Comparison of ENCODE assay signal across 15 cellular contexts in the genomic region with DNA sequence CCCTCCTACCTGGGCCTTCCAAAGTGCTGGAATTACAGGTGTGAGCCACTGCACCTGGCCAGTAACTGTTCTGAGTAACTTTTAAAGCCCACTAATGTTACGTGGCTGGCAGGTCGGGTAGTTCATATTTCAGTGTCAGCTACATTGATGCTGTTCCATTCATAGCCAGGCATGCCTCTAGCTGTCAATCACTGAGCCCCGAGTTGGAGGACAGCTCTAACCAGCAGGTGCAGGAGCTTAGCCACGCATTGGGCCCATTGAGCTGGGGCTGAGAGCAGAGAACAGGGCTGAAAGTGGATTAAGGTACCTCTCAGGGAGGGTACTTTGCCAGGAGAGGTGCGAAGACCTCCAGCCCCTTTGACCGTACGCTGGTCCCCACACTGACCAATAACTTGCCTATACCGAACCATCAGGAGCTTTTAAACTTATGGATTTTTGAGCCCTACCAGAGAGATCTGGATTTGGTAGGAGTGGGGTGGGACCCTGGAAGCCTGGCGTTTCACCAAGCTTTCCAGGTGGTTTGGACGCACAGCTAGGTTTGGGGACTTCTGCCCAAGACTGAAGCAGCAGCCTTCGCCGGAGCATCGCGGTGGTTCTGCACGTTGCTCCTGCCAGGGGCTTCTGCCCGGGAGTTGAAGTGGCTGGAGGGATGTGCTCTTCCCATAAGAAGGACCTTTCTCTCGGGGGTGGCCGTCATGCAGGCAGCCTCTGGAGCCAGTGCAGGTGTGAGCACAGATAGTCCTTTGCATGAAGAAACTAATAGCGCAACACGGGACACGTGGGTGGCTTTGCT.
A peak's percentile ranks its signal among the peaks of the same experiment; 100 is the strongest.
DNase-seq lines count a peak whose midpoint lies in the region; ATAC-seq and TF ChIP-seq lines count a peak whose summit lies in the region.
"Had no signal": no experiment of that assay in that cellular context is flagged by ENCODE, and none has a peak within 500 bp of the region (broad histone marks: within the 10 kb centered on the region; RNA-seq: fewer than 3 reads in every experiment).

No MANE protein-coding gene starts in this region.

- no peaks in the 10 kb centered on the region for H4K20me1 ChIP-seq in BLaER1

- peaks cover 22% of the 10 kb centered on the region for H3K36me3 ChIP-seq in BLaER1
- peaks cover 2% of the 10 kb centered on the region for H3K36me3 ChIP-seq in H7 (replicated peaks; ENCODE audit: control insufficient read depth, insufficient read depth, low read length)

- H3K27ac ChIP-seq in BLaER1 = peak overlapping the region; percentile 96
- H3K27ac ChIP-seq: SJSA1 had no signal

- H3K27ac Mint-ChIP-seq in chondrocyte (ENCODE audit: unreplicated experiment) (peak overlapping the region; percentile 80), T-cell (no peak overlapping the region)
- H3K27ac Mint-ChIP-seq in stimulated activated memory B cell treated with anti-CD40 and anti-IgM and Interleukin-4, amounts not matched to agents 10 μg/mL and 1 μg/mL and 100 μg/mL, for 72 hours = peak overlapping the region; percentile 35
- H3K27ac Mint-ChIP-seq: HFFc6 had no signal

- H3K27me3 ChIP-seq in BLaER1 = no peaks in the 10 kb centered on the region
- H3K27me3 ChIP-seq in H7 (ENCODE audit: control insufficient read depth, insufficient read depth, low read length) = no peaks in the 10 kb centered on the region
- H3K27me3 ChIP-seq: SJSA1 had no signal

- peak overlapping the region; percentile 92 for H3K4me2 ChIP-seq in BLaER1

- H3K4me3 ChIP-seq in BLaER1 = no peak overlapping the region
- H3K4me3 ChIP-seq in H7 (ENCODE audit: insufficient read depth, low read depth, low read length) = no peak overlapping the region
- H3K4me3 ChIP-seq: SJSA1 had no signal

- H3K9me3 Mint-ChIP-seq in chondrocyte (ENCODE audit: low read depth) = no peaks in the 10 kb centered on the region
- H3K9me3 Mint-ChIP-seq in stimulated activated memory B cell treated with anti-CD40 and anti-IgM and Interleukin-4, amounts not matched to agents 10 μg/mL and 1 μg/mL and 100 μg/mL, for 72 hours = no peaks in the 10 kb centered on the region
- H3K9me3 Mint-ChIP-seq in T-cell = no peaks in the 10 kb centered on the region
- H3K9me3 Mint-ChIP-seq: CD4-positive, alpha-beta memory T cell; HFFc6 had no signal

- no peak for TF ChIP-seq CTCF in chondrocyte (IDR thresholded peaks at IDR 0.05)

- H3K4me1 Mint-ChIP-seq in chondrocyte (ENCODE audit: low read depth) (peaks cover 59% of the 10 kb centered on the region), T-cell (no peaks in the 10 kb centered on the region)
- H3K4me1 Mint-ChIP-seq in stimulated activated memory B cell treated with anti-CD40 and anti-IgM and Interleukin-4, amounts not matched to agents 10 μg/mL and 1 μg/mL and 100 μg/mL, for 72 hours = peaks cover 6% of the 10 kb centered on the region
- H3K4me1 Mint-ChIP-seq: CD4-positive, alpha-beta memory T cell had no signal

- H3K4me3 Mint-ChIP-seq in chondrocyte (ENCODE audit: unreplicated experiment) (no peak overlapping the region), T-cell (no peak overlapping the region)
- no peak overlapping the region for H3K4me3 Mint-ChIP-seq in stimulated activated memory B cell treated with anti-CD40 and anti-IgM and Interleukin-4, amounts not matched to agents 10 μg/mL and 1 μg/mL and 100 μg/mL, for 72 hours
- H3K4me3 Mint-ChIP-seq: CD4-positive, alpha-beta memory T cell; HFFc6 had no signal

- H3K9me3 ChIP-seq in BLaER1 = no peaks in the 10 kb centered on the region
- H3K9me3 ChIP-seq: SJSA1 had no signal

- H3K36me3 Mint-ChIP-seq in chondrocyte (ENCODE audit: low read depth) = peaks cover 53% of the 10 kb centered on the region
- peaks cover 85% of the 10 kb centered on the region for H3K36me3 Mint-ChIP-seq in stimulated activated memory B cell treated with anti-CD40 and anti-IgM and Interleukin-4, amounts not matched to agents 10 μg/mL and 1 μg/mL and 100 μg/mL, for 72 hours
- peaks cover 65% of the 10 kb centered on the region for H3K36me3 Mint-ChIP-seq in T-cell

- peak; percentile 8 for DNase-seq in H7
- DNase-seq in chondrocyte (ENCODE audit: low spot score) = no peak
- DNase-seq in NCI-H510A (lab: John Stamatoyannopoulos, UW) = no peak
- no peak for DNase-seq in T-cell
- DNase-seq: Calu3; CD4-positive, alpha-beta memory T cell; NCI-H1436; NCI-H2081; NCI-H510A treated with DMSO at 0.1 percent for 48 hours; SW 1271 had no signal

- no peaks in the 10 kb centered on the region for H3K27me3 Mint-ChIP-seq in chondrocyte (ENCODE audit: low read depth)
- no peaks in the 10 kb centered on the region for H3K27me3 Mint-ChIP-seq in stimulated activated memory B cell treated with anti-CD40 and anti-IgM and Interleukin-4, amounts not matched to agents 10 μg/mL and 1 μg/mL and 100 μg/mL, for 72 hours
- H3K27me3 Mint-ChIP-seq in T-cell = no peaks in the 10 kb centered on the region
- H3K27me3 Mint-ChIP-seq: CD4-positive, alpha-beta memory T cell had no signal

- peaks cover 70% of the 10 kb centered on the region for H3K4me1 ChIP-seq in BLaER1
- H3K4me1 ChIP-seq: SJSA1 had no signal

- no peak for ATAC-seq in stimulated activated memory B cell treated with anti-CD40 and anti-IgM and Interleukin-4, amounts not matched to agents 10 μg/mL and 1 μg/mL and 100 μg/mL, for 72 hours
- ATAC-seq in T-cell (replicated peaks in 1 of 4) (no peak), SK-N-SH treated with all-trans-retinoic acid at 6 μM for 48 hours (no peak)

- CTCF ChIA-PET in T-cell (lab: Charles Lee) = interaction anchor here in 1 of 2 donors (1.7 kb wide), 1 partner anchor 14 kb away, joined by 4 read pairs; no protein-coding TSS in a partner anchor

- POLR2A ChIA-PET in T-cell (lab: Charles Lee) = no interaction called here

- peak overlapping the region; percentile 85 for H3K9ac ChIP-seq in BLaER1

TF ChIP-seq in SK-N-SH treated with all-trans-retinoic acid at 6 μM for 48 hours, 23 proteins besides CTCF, POLR2A, EP300 and RAD21:
- TF ChIP-seq, protein P1, sequence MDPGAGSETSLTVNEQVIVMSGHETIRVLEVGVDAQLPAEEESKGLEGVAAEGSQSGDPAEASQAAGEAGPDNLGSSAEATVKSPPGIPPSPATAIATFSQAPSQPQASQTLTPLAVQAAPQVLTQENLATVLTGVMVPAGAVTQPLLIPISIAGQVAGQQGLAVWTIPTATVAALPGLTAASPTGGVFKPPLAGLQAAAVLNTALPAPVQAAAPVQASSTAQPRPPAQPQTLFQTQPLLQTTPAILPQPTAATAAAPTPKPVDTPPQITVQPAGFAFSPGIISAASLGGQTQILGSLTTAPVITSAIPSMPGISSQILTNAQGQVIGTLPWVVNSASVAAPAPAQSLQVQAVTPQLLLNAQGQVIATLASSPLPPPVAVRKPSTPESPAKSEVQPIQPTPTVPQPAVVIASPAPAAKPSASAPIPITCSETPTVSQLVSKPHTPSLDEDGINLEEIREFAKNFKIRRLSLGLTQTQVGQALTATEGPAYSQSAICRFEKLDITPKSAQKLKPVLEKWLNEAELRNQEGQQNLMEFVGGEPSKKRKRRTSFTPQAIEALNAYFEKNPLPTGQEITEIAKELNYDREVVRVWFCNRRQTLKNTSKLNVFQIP (CRISPR knock-in tag; IDR thresholded peaks at IDR 0.05; ENCODE audit: borderline replicate concordance, low read depth) = no peak
- TF ChIP-seq ISL1 (CRISPR knock-in tag; IDR thresholded peaks at IDR 0.05) (no peak), ESRRG (CRISPR knock-in tag; IDR thresholded peaks at IDR 0.05) (no peak), BACH2 (CRISPR knock-in tag; IDR thresholded peaks at IDR 0.05; ENCODE audit: borderline replicate concordance) (no peak), ZNF8 (CRISPR knock-in tag; IDR thresholded peaks at IDR 0.05) (no peak)
- TF ChIP-seq, protein P2, sequence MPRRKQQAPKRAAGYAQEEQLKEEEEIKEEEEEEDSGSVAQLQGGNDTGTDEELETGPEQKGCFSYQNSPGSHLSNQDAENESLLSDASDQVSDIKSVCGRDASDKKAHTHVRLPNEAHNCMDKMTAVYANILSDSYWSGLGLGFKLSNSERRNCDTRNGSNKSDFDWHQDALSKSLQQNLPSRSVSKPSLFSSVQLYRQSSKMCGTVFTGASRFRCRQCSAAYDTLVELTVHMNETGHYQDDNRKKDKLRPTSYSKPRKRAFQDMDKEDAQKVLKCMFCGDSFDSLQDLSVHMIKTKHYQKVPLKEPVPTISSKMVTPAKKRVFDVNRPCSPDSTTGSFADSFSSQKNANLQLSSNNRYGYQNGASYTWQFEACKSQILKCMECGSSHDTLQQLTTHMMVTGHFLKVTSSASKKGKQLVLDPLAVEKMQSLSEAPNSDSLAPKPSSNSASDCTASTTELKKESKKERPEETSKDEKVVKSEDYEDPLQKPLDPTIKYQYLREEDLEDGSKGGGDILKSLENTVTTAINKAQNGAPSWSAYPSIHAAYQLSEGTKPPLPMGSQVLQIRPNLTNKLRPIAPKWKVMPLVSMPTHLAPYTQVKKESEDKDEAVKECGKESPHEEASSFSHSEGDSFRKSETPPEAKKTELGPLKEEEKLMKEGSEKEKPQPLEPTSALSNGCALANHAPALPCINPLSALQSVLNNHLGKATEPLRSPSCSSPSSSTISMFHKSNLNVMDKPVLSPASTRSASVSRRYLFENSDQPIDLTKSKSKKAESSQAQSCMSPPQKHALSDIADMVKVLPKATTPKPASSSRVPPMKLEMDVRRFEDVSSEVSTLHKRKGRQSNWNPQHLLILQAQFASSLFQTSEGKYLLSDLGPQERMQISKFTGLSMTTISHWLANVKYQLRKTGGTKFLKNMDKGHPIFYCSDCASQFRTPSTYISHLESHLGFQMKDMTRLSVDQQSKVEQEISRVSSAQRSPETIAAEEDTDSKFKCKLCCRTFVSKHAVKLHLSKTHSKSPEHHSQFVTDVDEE (CRISPR knock-in tag; IDR thresholded peaks at IDR 0.05) = no peak

Comparison
In these comparisons a context has a peak if more than half of its experiments do, and no peak if none do; other contexts are left out.
1. H3K27ac Mint-ChIP-seq: peak in chondrocyte (single experiment) and stimulated activated memory B cell treated with anti-CD40 and anti-IgM and Interleukin-4, amounts not matched to agents 10 μg/mL and 1 μg/mL and 100 μg/mL, for 72 hours (single experiment); none in T-cell (0 of 2).